In genomic region chr22:46536559-46537220, GRCh38 we compare ENCODE assay signal across 11 cellular contexts. TPM values are rescaled to one million over a fixed set of nuclear protein-coding genes. Genes with fewer than 3 reads are reported as not detected.
DNase-seq lines count a peak whose midpoint lies in the region; ATAC-seq and TF ChIP-seq lines count a peak whose summit lies in the region.
"Had no signal": no experiment of that assay in that cellular context is flagged by ENCODE, and none has a peak within 500 bp of the region (broad histone marks: within the 10 kb centered on the region; RNA-seq: fewer than 3 reads in every experiment).

No MANE protein-coding gene starts in this region.

- peak overlapping the region; percentile 28 for H3K4me3 ChIP-seq in epithelial cell of proximal tubule (ENCODE audit: low read depth, low read length)
- H3K4me3 ChIP-seq in neuron (ENCODE audit: low read length), result peak overlapping the region; percentile 38

- peaks cover 37% of the 10 kb centered on the region for H3K27me3 Mint-ChIP-seq in stimulated activated memory B cell treated with anti-CD40 and anti-IgM and Interleukin-4, amounts not matched to agents 10 μg/mL and 1 μg/mL and 100 μg/mL, for 72 hours

- H3K4me1 Mint-ChIP-seq in stimulated activated memory B cell treated with anti-CD40 and anti-IgM and Interleukin-4, amounts not matched to agents 10 μg/mL and 1 μg/mL and 100 μg/mL, for 72 hours, result peaks cover 19% of the 10 kb centered on the region

- H3K9me3 Mint-ChIP-seq in stimulated activated memory B cell treated with anti-CD40 and anti-IgM and Interleukin-4, amounts not matched to agents 10 μg/mL and 1 μg/mL and 100 μg/mL, for 72 hours, result no peaks in the 10 kb centered on the region

- peaks cover 13% of the 10 kb centered on the region for H3K36me3 ChIP-seq in neuron (ENCODE audit: insufficient read depth, low read length)
- H3K36me3 ChIP-seq: thyroid gland had no signal

- H3K9me3 ChIP-seq in neuron (ENCODE audit: low read length), result peaks cover 29% of the 10 kb centered on the region
- H3K9me3 ChIP-seq: thyroid gland had no signal

- peaks cover 11% of the 10 kb centered on the region for H3K4me1 ChIP-seq in neuron (ENCODE audit: insufficient read depth, low read length)

- no peaks in the 10 kb centered on the region for H3K27me3 ChIP-seq in neuron (ENCODE audit: insufficient read depth, low read length)
- H3K27me3 ChIP-seq: thyroid gland had no signal

- DNase-seq in COLO668 (lab: John Stamatoyannopoulos, UW; ENCODE audit: unreplicated experiment) (peak; percentile 69), NCI-H69 (lab: John Stamatoyannopoulos, UW) (peak; percentile 47), epithelial cell of proximal tubule (ENCODE audit: low read depth) (no peak), inferior parietal cortex (ENCODE audit: extremely low spot score) (no peak), NCI-H526 treated with DMSO at 0.1 percent for 48 hours (lab: John Stamatoyannopoulos, UW) (no peak), NOMO-1 treated with dmso at 0.1 percent for 144 hours (lab: John Stamatoyannopoulos, UW; ENCODE audit: unreplicated experiment) (no peak)
- DNase-seq: activated gamma-delta T cell; effector memory CD4-positive, alpha-beta T cell had no signal

- H3K4me3 Mint-ChIP-seq in stimulated activated memory B cell treated with anti-CD40 and anti-IgM and Interleukin-4, amounts not matched to agents 10 μg/mL and 1 μg/mL and 100 μg/mL, for 72 hours, result no peak overlapping the region

- H3K36me3 Mint-ChIP-seq in stimulated activated memory B cell treated with anti-CD40 and anti-IgM and Interleukin-4, amounts not matched to agents 10 μg/mL and 1 μg/mL and 100 μg/mL, for 72 hours, result no peaks in the 10 kb centered on the region

- no peak for ATAC-seq in stimulated activated memory B cell treated with anti-CD40 and anti-IgM and Interleukin-4, amounts not matched to agents 10 μg/mL and 1 μg/mL and 100 μg/mL, for 72 hours

- no peak overlapping the region for H3K27ac Mint-ChIP-seq in stimulated activated memory B cell treated with anti-CD40 and anti-IgM and Interleukin-4, amounts not matched to agents 10 μg/mL and 1 μg/mL and 100 μg/mL, for 72 hours

- no peak for TF ChIP-seq CTCF in epithelial cell of proximal tubule (conservative IDR thresholded peaks at IDR 0.05; ENCODE audit: low read depth, low read length)

- H2AFZ ChIP-seq in neuron (ENCODE audit: low read depth, low read length), result no peak overlapping the region

RNA-seq across cellular contexts. Expression of gene CELSR1, which starts 0.7 kb away (rescaled TPM):
- 33.7 and 85.0 TPM in 2 replicates for total RNA-seq in epithelial cell of proximal tubule

Comparison
In these comparisons a context has a peak if more than half of its experiments do, and no peak if none do; other contexts are left out.
1. DNase-seq: peak in COLO668 (single experiment) and NCI-H69 (single experiment); none in epithelial cell of proximal tubule (single experiment), inferior parietal cortex (single experiment), NCI-H526 treated with DMSO at 0.1 percent for 48 hours (single experiment) and NOMO-1 treated with dmso at 0.1 percent for 144 hours (single experiment).